Comparison of ENCODE assay signal across 31 cellular contexts in genomic region chr2:71681626-71682025, GRCh38.
"Had no signal": no experiment of that assay in that cellular context is flagged by ENCODE, and none has a peak within 500 bp of the region (broad histone marks: within the 10 kb centered on the region; RNA-seq: fewer than 3 reads in every experiment).

No MANE protein-coding gene starts in this region.

- FAIRE-seq: TTC549 had no signal

- H3K9me3 ChIP-seq: SJSA1, SK-N-SH had no signal

- DNase-seq: activated B cell treated with CpG ODN at 0.5 μM for 24 hours; activated CD4-positive, alpha-beta memory T cell treated with anti-CD3 and anti-CD28 coated beads for 36 hours; activated CD4-positive, alpha-beta T cell treated with anti-CD3 and anti-CD28 coated beads for 4 hours; activated CD4-positive, alpha-beta T cell treated with anti-CD3 and anti-CD28 coated beads, Interleukin-2, amount 50 U/mL, for 1 hour; activated CD4-positive, CD25-positive, alpha-beta regulatory T cell treated with anti-CD3 and anti-CD28 coated beads, Interleukin-2, amount 50 U/mL, for 72 hours; activated CD8-positive, alpha-beta memory T cell treated with anti-CD3 and anti-CD28 coated beads, Interleukin-2, amount 50 U/mL, for 4 hours; activated naive CD4-positive, alpha-beta T cell; activated naive CD4-positive, alpha-beta T cell treated with anti-CD3 and anti-CD28 coated beads, Interleukin-2, amount 50 U/mL, for 16 hours; activated naive CD8-positive, alpha-beta T cell treated with anti-CD3 and anti-CD28 coated beads for 36 hours; activated T-cell treated with anti-CD3 and anti-CD28 coated beads for 4 hours; activated T-cell treated with anti-CD3 and anti-CD28 coated beads, Interleukin-2, amount 50 U/mL, for 4 hours; amniotic stem cell; brain microvascular endothelial cell; KG1; MM.1S; MV-4-11; NCI-H1092; NCI-H1436 treated with DMSO at 0.1 percent for 48 hours; NCI-H1694 treated with DMSO at 0.1 percent for 48 hours; NCI-H2029; NCI-H345; NCI-H524 treated with DMSO at 0.1 percent for 48 hours; SHP77 treated with DMSO at 0.1 percent for 48 hours; SK-N-SH had no signal

- H3K27me3 Mint-ChIP-seq: activated CD4-positive, alpha-beta memory T cell treated with anti-CD3 and anti-CD28 coated beads for 36 hours had no signal

- H3K9me3 Mint-ChIP-seq: activated B cell treated with CpG ODN at 0.5 μM for 24 hours; activated CD4-positive, alpha-beta memory T cell treated with anti-CD3 and anti-CD28 coated beads for 36 hours; activated naive CD8-positive, alpha-beta T cell treated with anti-CD3 and anti-CD28 coated beads for 36 hours; activated T-cell treated with anti-CD3 and anti-CD28 coated beads, Interleukin-2, amount 50 U/mL, for 4 hours; activated T-helper 1 cell treated with anti-CD3 and anti-CD28 coated beads, Interleukin-12 subunit alpha, Interleukin-12 subunit beta, Interleukin-2, Interleukin-4 antibody, amounts not matched to agents 30 ng/mL and 10 ng/mL and 1 ng/mL, durations not matched to agents 14 hours and 24 hours and 36 hours; T-helper 1 cell treated with Interleukin-12 subunit alpha and Interleukin-12 subunit beta and Interleukin-4 antibody, amounts not matched to agents 30 μg/mL and 1 μg/mL, for 36 hours; T-helper 2 cell treated with Interferon-gamma antibody and Interleukin-4, amounts not matched to agents 5 μg/mL and 100 μg/mL, for 36 hours had no signal

- H3K9ac ChIP-seq: SK-N-SH had no signal

- ATAC-seq: activated T-cell treated with anti-CD3 and anti-CD28 coated beads, Interleukin-2, amount 50 U/mL, for 4 hours; Panc1 had no signal

- H3K36me3 ChIP-seq: brain microvascular endothelial cell had no signal

- H3K4me3 Mint-ChIP-seq: activated B cell treated with CpG ODN at 0.5 μM for 24 hours; activated CD4-positive, alpha-beta memory T cell treated with anti-CD3 and anti-CD28 coated beads for 36 hours; activated naive CD8-positive, alpha-beta T cell treated with anti-CD3 and anti-CD28 coated beads for 36 hours; activated T-cell treated with anti-CD3 and anti-CD28 coated beads, Interleukin-2, amount 50 U/mL, for 4 hours; activated T-helper 1 cell treated with anti-CD3 and anti-CD28 coated beads, Interleukin-12 subunit alpha, Interleukin-12 subunit beta, Interleukin-2, Interleukin-4 antibody, amounts not matched to agents 30 ng/mL and 10 ng/mL and 1 ng/mL, durations not matched to agents 14 hours and 24 hours and 36 hours; T-helper 1 cell treated with Interleukin-12 subunit alpha and Interleukin-12 subunit beta and Interleukin-4 antibody, amounts not matched to agents 30 μg/mL and 1 μg/mL, for 36 hours; T-helper 2 cell treated with Interferon-gamma antibody and Interleukin-4, amounts not matched to agents 5 μg/mL and 100 μg/mL, for 36 hours had no signal

- H3K4me1 ChIP-seq: SJSA1 had no signal

- H3K4me1 Mint-ChIP-seq: activated B cell treated with CpG ODN at 0.5 μM for 24 hours; activated naive CD8-positive, alpha-beta T cell treated with anti-CD3 and anti-CD28 coated beads for 36 hours had no signal

- H3K36me3 Mint-ChIP-seq: activated CD4-positive, alpha-beta memory T cell treated with anti-CD3 and anti-CD28 coated beads for 36 hours; activated naive CD8-positive, alpha-beta T cell treated with anti-CD3 and anti-CD28 coated beads for 36 hours had no signal

- H3K27me3 ChIP-seq: brain microvascular endothelial cell, cardiac muscle cell, SJSA1 had no signal

- H3K4me2 ChIP-seq: SK-N-SH had no signal

- H3K27ac Mint-ChIP-seq: activated B cell treated with CpG ODN at 0.5 μM for 24 hours; activated CD4-positive, alpha-beta memory T cell treated with anti-CD3 and anti-CD28 coated beads for 36 hours; activated naive CD8-positive, alpha-beta T cell treated with anti-CD3 and anti-CD28 coated beads for 36 hours; activated T-helper 1 cell treated with anti-CD3 and anti-CD28 coated beads, Interleukin-12 subunit alpha, Interleukin-12 subunit beta, Interleukin-2, Interleukin-4 antibody, amounts not matched to agents 30 ng/mL and 10 ng/mL and 1 ng/mL, durations not matched to agents 14 hours and 24 hours and 36 hours; T-helper 1 cell treated with Interleukin-12 subunit alpha and Interleukin-12 subunit beta and Interleukin-4 antibody, amounts not matched to agents 30 μg/mL and 1 μg/mL, for 36 hours; T-helper 2 cell treated with Interferon-gamma antibody and Interleukin-4, amounts not matched to agents 5 μg/mL and 100 μg/mL, for 36 hours had no signal

- H3K27ac ChIP-seq: brain microvascular endothelial cell, cardiac muscle cell, SJSA1 had no signal

- H3K4me3 ChIP-seq: cardiac muscle cell, SJSA1 had no signal
